In the genomic region with DNA sequence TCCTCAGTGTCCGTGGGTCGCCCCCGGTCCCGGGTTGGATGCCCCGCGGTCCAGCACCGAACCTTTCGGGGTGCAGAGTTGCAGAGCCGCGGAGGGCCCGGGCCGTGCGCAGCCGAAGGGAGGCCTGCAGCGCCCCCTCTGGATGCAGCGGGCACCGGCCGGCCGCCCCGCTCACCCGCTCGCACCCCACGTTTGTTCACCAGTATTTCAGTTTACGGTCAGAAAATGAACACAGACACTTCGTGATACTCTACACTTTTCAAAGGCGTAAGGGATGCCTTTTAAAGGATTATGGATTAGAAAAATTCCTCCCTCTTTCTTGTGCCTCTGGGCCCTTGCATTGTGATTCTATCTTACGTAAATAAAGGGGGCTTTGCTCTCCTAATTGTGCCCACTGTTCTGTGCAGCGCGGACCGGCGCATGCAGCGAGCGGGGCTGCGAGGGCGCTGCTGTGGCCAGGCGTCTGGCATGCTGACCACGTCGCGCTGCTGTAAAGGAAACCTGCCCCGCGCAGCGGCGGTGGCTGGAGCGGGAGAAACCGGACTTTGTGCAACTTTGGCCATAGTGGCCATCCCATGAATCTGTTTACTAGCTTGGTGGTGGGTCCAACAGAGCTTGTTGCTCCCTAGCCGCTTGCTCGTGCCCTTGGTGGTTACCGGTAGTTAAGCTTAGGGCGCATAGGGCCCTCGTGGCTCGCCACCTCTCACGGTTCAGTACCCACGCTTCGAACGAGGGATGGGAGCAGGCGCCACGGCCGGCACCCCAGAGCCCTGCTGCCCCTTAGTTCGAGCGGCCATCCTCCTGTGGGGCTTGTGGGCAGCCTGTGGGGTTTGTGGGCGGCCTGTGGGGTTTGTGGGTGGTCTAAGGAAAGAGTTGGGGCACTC, we compare ENCODE assay signal across 8 cellular contexts. TPM values are rescaled to one million over a fixed set of nuclear protein-coding genes. Genes with fewer than 3 reads are reported as not detected.
DNase-seq lines count a peak whose midpoint lies in the region; ATAC-seq, FAIRE-seq and TF ChIP-seq lines count a peak whose summit lies in the region.

No MANE protein-coding gene starts in this region.

- H3K27me3 ChIP-seq in naive thymus-derived CD4-positive, alpha-beta T cell (ENCODE audit: control insufficient read depth in 2 of 2, insufficient read depth in 2 of 2, low read length in 2 of 2): peaks cover 0 to 3% of the 10 kb centered on the region in 2 donors
- H3K27me3 ChIP-seq in upper lobe of right lung: no peaks in the 10 kb centered on the region

- FAIRE-seq in urothelium cell line (lab: Jason Lieb, UNC): no peak

- TF ChIP-seq CTCF in upper lobe of right lung (IDR thresholded peaks at IDR 0.05): peak; percentile 64

- peak; percentile 54 for DNase-seq in NCI-H2227 (lab: John Stamatoyannopoulos, UW; ENCODE audit: unreplicated experiment)
- no peak for DNase-seq in NCI-H2227 treated with DMSO at 0.1 percent for 48 hours (lab: John Stamatoyannopoulos, UW)
- DNase-seq in activated CD4-positive, alpha-beta memory T cell treated with anti-CD3 and anti-CD28 coated beads, Interleukin-2, amount 10 ng/mL, durations not matched to agents 7 days and 5 days: peak; percentile 19
- DNase-seq in naive thymus-derived CD4-positive, alpha-beta T cell: peak in 8 of 9 donors; percentile 18 to 48 (median 37)
- DNase-seq in upper lobe of right lung: peak; percentile 68
- DNase-seq in SIG-M5 (lab: John Stamatoyannopoulos, UW): no peak
- DNase-seq in urothelium cell line (ENCODE audit: low spot score): no peak

- peak; percentile 31 for ATAC-seq in esophagus mucosa
- ATAC-seq in naive thymus-derived CD4-positive, alpha-beta T cell: peak; percentile 68
- ATAC-seq in upper lobe of right lung: peak; percentile 42

- no peaks in the 10 kb centered on the region for H3K9me3 ChIP-seq in naive thymus-derived CD4-positive, alpha-beta T cell (ENCODE audit: control insufficient read depth in 2 of 3, low read length in 3 of 3)
- no peaks in the 10 kb centered on the region for H3K9me3 ChIP-seq in upper lobe of right lung

- CTCF ChIA-PET in activated CD4-positive, alpha-beta memory T cell treated with anti-CD3 and anti-CD28 coated beads, Interleukin-2, amount 10 ng/mL, durations not matched to agents 7 days and 5 days (lab: Charles Lee): no interaction called here
- CTCF ChIA-PET in naive thymus-derived CD4-positive, alpha-beta T cell (lab: Charles Lee): interaction anchor here (0.6 kb wide), 2 partner anchors 94 to 258 kb away, joined by 4 to 5 read pairs; no protein-coding TSS in a partner anchor

- H3K36me3 ChIP-seq in naive thymus-derived CD4-positive, alpha-beta T cell (ENCODE audit: control insufficient read depth in 2 of 3, insufficient read depth in 3 of 3, low read length in 3 of 3): no peaks in the 10 kb centered on the region
- H3K36me3 ChIP-seq in upper lobe of right lung: no peaks in the 10 kb centered on the region

- H3K27ac ChIP-seq in naive thymus-derived CD4-positive, alpha-beta T cell (ENCODE audit: low read depth, low read length): no peak overlapping the region
- peak overlapping the region; percentile 51 for H3K27ac ChIP-seq in upper lobe of right lung

- H3K27me3 Mint-ChIP-seq in activated CD4-positive, alpha-beta memory T cell treated with anti-CD3 and anti-CD28 coated beads, Interleukin-2, amount 10 ng/mL, durations not matched to agents 7 days and 5 days: peaks cover 69% of the 10 kb centered on the region
- H3K27me3 Mint-ChIP-seq in naive thymus-derived CD4-positive, alpha-beta T cell: peaks cover 12 to 77% (median 46%) of the 10 kb centered on the region in 5 donors

- peaks cover 6% of the 10 kb centered on the region for H3K36me3 Mint-ChIP-seq in activated CD4-positive, alpha-beta memory T cell treated with anti-CD3 and anti-CD28 coated beads, Interleukin-2, amount 10 ng/mL, durations not matched to agents 7 days and 5 days (ENCODE audit: low read depth)
- peaks cover 0 to 6% (median 2%) of the 10 kb centered on the region in 5 donors for H3K36me3 Mint-ChIP-seq in naive thymus-derived CD4-positive, alpha-beta T cell

- POLR2A ChIA-PET in activated CD4-positive, alpha-beta memory T cell treated with anti-CD3 and anti-CD28 coated beads, Interleukin-2, amount 10 ng/mL, durations not matched to agents 7 days and 5 days (lab: Charles Lee): interaction anchor here (1.4 kb wide), 1 partner anchor 50 kb away, joined by 3 read pairs; a partner anchor contains a TSS
- POLR2A ChIA-PET in naive thymus-derived CD4-positive, alpha-beta T cell (lab: Charles Lee): no interaction called here

- intact Hi-C loops in naive thymus-derived CD4-positive, alpha-beta T cell (cut with micrococcal nuclease): loop anchor here in 1 of 2 donors (1.0 kb wide), 1 partner anchor 249 kb away; no protein-coding TSS in a partner anchor
- intact Hi-C loops in upper lobe of right lung (cut with DNase I): no loop called here

- no peak overlapping the region for H3K27ac Mint-ChIP-seq in activated CD4-positive, alpha-beta memory T cell treated with anti-CD3 and anti-CD28 coated beads, Interleukin-2, amount 10 ng/mL, durations not matched to agents 7 days and 5 days
- peak overlapping the region in 1 of 9 donors; percentile 25 for H3K27ac Mint-ChIP-seq in naive thymus-derived CD4-positive, alpha-beta T cell

- peak overlapping the region; percentile 37 for H3K4me3 ChIP-seq in naive thymus-derived CD4-positive, alpha-beta T cell (ENCODE audit: low read length)
- peak overlapping the region; percentile 46 for H3K4me3 ChIP-seq in upper lobe of right lung

- H3K4me1 Mint-ChIP-seq in activated CD4-positive, alpha-beta memory T cell treated with anti-CD3 and anti-CD28 coated beads, Interleukin-2, amount 10 ng/mL, durations not matched to agents 7 days and 5 days: peaks cover 15% of the 10 kb centered on the region
- peaks cover 15 to 29% (median 25%) of the 10 kb centered on the region in 7 donors for H3K4me1 Mint-ChIP-seq in naive thymus-derived CD4-positive, alpha-beta T cell

- H3K4me1 ChIP-seq in naive thymus-derived CD4-positive, alpha-beta T cell (ENCODE audit: control insufficient read depth in 2 of 2, insufficient read depth in 2 of 2, low read length in 2 of 2): peaks cover 5% of the 10 kb centered on the region in 2 donors
- peaks cover 37% of the 10 kb centered on the region for H3K4me1 ChIP-seq in upper lobe of right lung

- H3K9me3 Mint-ChIP-seq in activated CD4-positive, alpha-beta memory T cell treated with anti-CD3 and anti-CD28 coated beads, Interleukin-2, amount 10 ng/mL, durations not matched to agents 7 days and 5 days: peaks cover 3% of the 10 kb centered on the region
- peaks cover 0 to 8% (median 0%) of the 10 kb centered on the region in 11 donors for H3K9me3 Mint-ChIP-seq in naive thymus-derived CD4-positive, alpha-beta T cell

- peak overlapping the region; percentile 9 for H3K4me3 Mint-ChIP-seq in activated CD4-positive, alpha-beta memory T cell treated with anti-CD3 and anti-CD28 coated beads, Interleukin-2, amount 10 ng/mL, durations not matched to agents 7 days and 5 days
- H3K4me3 Mint-ChIP-seq in naive thymus-derived CD4-positive, alpha-beta T cell: peak overlapping the region; percentile 66 to 83 (median 75)

RNA-seq across cellular contexts. Expression of a gene that starts 0.8 kb away (rescaled TPM):
- under 1 TPM; 0.55 to 0.68 TPM for total RNA-seq in activated CD4-positive, alpha-beta memory T cell treated with anti-CD3 and anti-CD28 coated beads, Interleukin-2, amount 10 ng/mL, durations not matched to agents 7 days and 5 days
- 9.5 TPM for total RNA-seq in esophagus mucosa
- total RNA-seq in naive thymus-derived CD4-positive, alpha-beta T cell: 1 to 10 TPM; 1.6 to 5.0 (median 4.1) TPM
- 1 to 10 TPM; 7.0 to 8.7 TPM for polyA plus RNA-seq in naive thymus-derived CD4-positive, alpha-beta T cell
- total RNA-seq in upper lobe of right lung: 57.5 TPM

RNA-seq across cellular contexts. Expression of a gene that starts 50.3 kb away (rescaled TPM):
- total RNA-seq in activated CD4-positive, alpha-beta memory T cell treated with anti-CD3 and anti-CD28 coated beads, Interleukin-2, amount 10 ng/mL, durations not matched to agents 7 days and 5 days: 10 to 100 TPM; 13.2 to 15.7 TPM
- total RNA-seq in esophagus mucosa: 4.8 TPM
- 10 to 100 TPM in 3 of 5 experiments, 1 to 10 TPM in 2; 6.9 to 16.0 (median 12.6) TPM for total RNA-seq in naive thymus-derived CD4-positive, alpha-beta T cell
- polyA plus RNA-seq in naive thymus-derived CD4-positive, alpha-beta T cell: 10 to 100 TPM; 26.4 to 29.6 TPM
- total RNA-seq in upper lobe of right lung: 11.3 TPM

Comparison
In these comparisons a context has a peak if more than half of its experiments do, and no peak if none do; other contexts are left out.
1. DNase-seq: peak in NCI-H2227 (single experiment), activated CD4-positive, alpha-beta memory T cell treated with anti-CD3 and anti-CD28 coated beads, Interleukin-2, amount 10 ng/mL, durations not matched to agents 7 days and 5 days (single experiment), naive thymus-derived CD4-positive, alpha-beta T cell (8 of 9) and upper lobe of right lung (single experiment); none in NCI-H2227 treated with DMSO at 0.1 percent for 48 hours (single experiment), SIG-M5 (single experiment) and urothelium cell line (single experiment).
2. Peak in every context shown above with its lines, with median percentiles within 50 percentile points of each other: ATAC-seq.